8 cellular contexts compared by ENCODE assay signal in genomic region chr16:17556276-17557052, GRCh38.
A peak's percentile ranks its signal among the peaks of the same experiment; 100 is the strongest.
DNase-seq lines count a peak whose midpoint lies in the region; ATAC-seq, FAIRE-seq and TF ChIP-seq lines count a peak whose summit lies in the region.

No MANE protein-coding gene starts in this region.

- no peaks in the 10 kb centered on the region for H3K36me3 ChIP-seq in BE2C

- TF ChIP-seq POLR2A in GM12891 (IDR thresholded peaks at IDR 0.05; ENCODE audit: low read depth, low read length) = no peak

- TF ChIP-seq CTCF in BE2C (IDR thresholded peaks at IDR 0.05; ENCODE audit: low read depth, low read length) = peak; percentile 68
- peak; percentile 78 for TF ChIP-seq CTCF in foreskin fibroblast (IDR thresholded peaks at IDR 0.05; ENCODE audit: low read depth, low read length)

- H3K9me3 ChIP-seq in BE2C = no peaks in the 10 kb centered on the region

- H3K4me3 ChIP-seq in BE2C (ENCODE audit: low read depth, low read length) = no peak overlapping the region
- H3K4me3 ChIP-seq in foreskin fibroblast (ENCODE audit: low read depth in 1 of 2, low read length in 2 of 2) = no peak overlapping the region

- H3K27me3 ChIP-seq in BE2C = no peaks in the 10 kb centered on the region

- H3K4me1 ChIP-seq in BE2C = no peaks in the 10 kb centered on the region

- peak; percentile 35 for FAIRE-seq in GM12891 (lab: Jason Lieb, UNC)

- DNase-seq in BE2C (no peak), GM12891 (ENCODE audit: insufficient read length, low spot score) (no peak), OCI-M1 (lab: John Stamatoyannopoulos, UW) (peak; percentile 16), foreskin fibroblast (peak; percentile 12 to 45), activated T-cell treated with anti-CD3 and anti-CD28 coated beads for 4 hours (no peak)

- no peak for ATAC-seq in HG03520 (IDR thresholded peaks at IDR 0.05; ENCODE audit: unreplicated experiment)
- no peak for ATAC-seq in HG02623 (IDR thresholded peaks at IDR 0.05; ENCODE audit: unreplicated experiment)
- no peak for ATAC-seq in GM19351 (IDR thresholded peaks at IDR 0.05; ENCODE audit: unreplicated experiment)

TF ChIP-seq in GM12891, 5 proteins besides CTCF, POLR2A, EP300 and RAD21:
- TF ChIP-seq POU2F2 (IDR thresholded peaks at IDR 0.05; ENCODE audit: low read depth, low read length) (no peak), SPI1 (IDR thresholded peaks at IDR 0.05; ENCODE audit: low read depth, low read length) (no peak), PAX5 (IDR thresholded peaks at IDR 0.05; ENCODE audit: insufficient read depth, low read length, severe bottlenecking) (no peak), TAF1 (IDR thresholded peaks at IDR 0.05; ENCODE audit: low read depth, low read length) (no peak), POLR2AphosphoS5 (IDR thresholded peaks at IDR 0.05; ENCODE audit: low read depth, low read length) (no peak)
TF ChIP-seq in GM12891: peak in this region for 0.

Comparison
In these comparisons a context has a peak if more than half of its experiments do, and no peak if none do; other contexts are left out.
1. DNase-seq: peak in OCI-M1 (single experiment) and foreskin fibroblast (2 of 2); none in BE2C (single experiment), GM12891 (single experiment) and activated T-cell treated with anti-CD3 and anti-CD28 coated beads for 4 hours (single experiment).